In genomic region chr9:137621131-137621757, GRCh38 we compare ENCODE assay signal across 9 cellular contexts. TPM values are rescaled to one million over a fixed set of nuclear protein-coding genes. Genes with fewer than 3 reads are reported as not detected.
A peak's percentile ranks its signal among the peaks of the same experiment; 100 is the strongest.
DNase-seq lines count a peak whose midpoint lies in the region; ATAC-seq and TF ChIP-seq lines count a peak whose summit lies in the region.
"Had no signal": no experiment of that assay in that cellular context is flagged by ENCODE, and none has a peak within 500 bp of the region (broad histone marks: within the 10 kb centered on the region; RNA-seq: fewer than 3 reads in every experiment).

No MANE protein-coding gene starts in this region.

- no peak overlapping the region for H3K27ac ChIP-seq in WERI-Rb-1

- DNase-seq in AG09309 (ENCODE audit: low read depth) (no peak), WERI-Rb-1 (peak; percentile 30), glutamatergic neuron (no peak)
- no peak for DNase-seq in activated CD4-positive, CD25-positive, alpha-beta regulatory T cell (lab: John Stamatoyannopoulos, UW)

- H3K27me3 Mint-ChIP-seq in glutamatergic neuron (ENCODE audit: unreplicated experiment), result peaks cover 16% of the 10 kb centered on the region

- H3K36me3 Mint-ChIP-seq in glutamatergic neuron (ENCODE audit: unreplicated experiment), result no peaks in the 10 kb centered on the region

- peak; percentile 23 for TF ChIP-seq CTCF in AG09309 (IDR thresholded peaks at IDR 0.05; ENCODE audit: control insufficient read depth, insufficient read depth, low read depth, low read length, missing control alignments)
- TF ChIP-seq CTCF in GM12873 (IDR thresholded peaks at IDR 0.05; ENCODE audit: insufficient read depth, low read depth, low read length, missing control alignments), result peak; percentile 48
- TF ChIP-seq CTCF in WERI-Rb-1 (IDR thresholded peaks at IDR 0.05; ENCODE audit: low read depth, low read length), result no peak
- TF ChIP-seq CTCF in glutamatergic neuron (IDR thresholded peaks at IDR 0.05; ENCODE audit: partially characterized antibody, unreplicated experiment), result peak; percentile 62

- ATAC-seq in HG02763 (IDR thresholded peaks at IDR 0.05; ENCODE audit: unreplicated experiment), result no peak
- ATAC-seq in GM21526 (IDR thresholded peaks at IDR 0.05; ENCODE audit: low FRiP score, unreplicated experiment), result no peak
- ATAC-seq in GM21786 (IDR thresholded peaks at IDR 0.05; ENCODE audit: unreplicated experiment), result no peak

- peaks cover 44% of the 10 kb centered on the region for H3K36me3 ChIP-seq in WERI-Rb-1

- H3K9me3 Mint-ChIP-seq in glutamatergic neuron (ENCODE audit: unreplicated experiment), result peaks cover 21% of the 10 kb centered on the region

- peaks cover 8% of the 10 kb centered on the region for H3K4me1 Mint-ChIP-seq in glutamatergic neuron (ENCODE audit: low read depth, unreplicated experiment)

- peak overlapping the region; percentile 99 for H3K4me3 Mint-ChIP-seq in glutamatergic neuron (ENCODE audit: unreplicated experiment)

- H3K27ac Mint-ChIP-seq in glutamatergic neuron (ENCODE audit: unreplicated experiment), result no peak overlapping the region

- H3K4me3 ChIP-seq in AG09309 (ENCODE audit: control insufficient read depth, low read depth, low read length) (no peak overlapping the region), WERI-Rb-1 (ENCODE audit: low read depth, low read length) (no peak overlapping the region)
- H3K4me3 ChIP-seq: skin epidermis had no signal

- no peaks in the 10 kb centered on the region for H3K27me3 ChIP-seq in WERI-Rb-1 (ENCODE audit: insufficient read depth, low read depth, severe bottlenecking)

- no peaks in the 10 kb centered on the region for H3K9me3 ChIP-seq in WERI-Rb-1 (ENCODE audit: severe bottlenecking)

RNA-seq across cellular contexts. Expression of gene EHMT1, which starts 2.4 kb away (rescaled TPM):
- 162 TPM for total RNA-seq in glutamatergic neuron (ENCODE audit: unreplicated experiment)

RNA-seq across cellular contexts. Expression of gene ARRDC1, which starts 15.8 kb away (rescaled TPM):
- total RNA-seq in glutamatergic neuron (ENCODE audit: unreplicated experiment), result 22.5 TPM

RNA-seq across cellular contexts. Expression of gene ZMYND19, which starts 30.9 kb away (rescaled TPM):
- 33.9 TPM for total RNA-seq in glutamatergic neuron (ENCODE audit: unreplicated experiment)

RNA-seq across cellular contexts. Expression of gene DPH7, which starts 42.5 kb away (rescaled TPM):
- total RNA-seq in glutamatergic neuron (ENCODE audit: unreplicated experiment), result 64.6 TPM
